In genomic region chrX:105463483-105463882, GRCh38 we compare ENCODE assay signal across 19 cellular contexts.
DNase-seq lines count a peak whose midpoint lies in the region.
"Had no signal": no experiment of that assay in that cellular context is flagged by ENCODE, and none has a peak within 500 bp of the region (broad histone marks: within the 10 kb centered on the region; RNA-seq: fewer than 3 reads in every experiment).

No MANE protein-coding gene starts in this region.

- H3K27me3 ChIP-seq in adipocyte (replicated peaks; ENCODE audit: control insufficient read depth, insufficient read depth, low read length): no peaks in the 10 kb centered on the region
- no peaks in the 10 kb centered on the region for H3K27me3 ChIP-seq in mesenchymal stem cell (ENCODE audit: control insufficient read depth in 1 of 2, insufficient read depth in 1 of 2, low read length in 2 of 2)

- no peak overlapping the region for H3K27ac Mint-ChIP-seq in activated CD4-positive, alpha-beta memory T cell treated with anti-CD3 and anti-CD28 coated beads, Interleukin-2, amount 10 ng/mL, durations not matched to agents 7 days and 5 days
- H3K27ac Mint-ChIP-seq: CD4-positive, alpha-beta T cell had no signal

- no peak overlapping the region for H2BK5ac ChIP-seq in mesenchymal stem cell (ENCODE audit: low read depth, low read length, poor library complexity, severe bottlenecking)

- no peak overlapping the region for H3K4me3 Mint-ChIP-seq in activated CD4-positive, alpha-beta memory T cell treated with anti-CD3 and anti-CD28 coated beads, Interleukin-2, amount 10 ng/mL, durations not matched to agents 7 days and 5 days
- H3K4me3 Mint-ChIP-seq: CD4-positive, alpha-beta T cell had no signal

- H3K9me3 ChIP-seq in adipocyte (ENCODE audit: control insufficient read depth, low read length) (no peaks in the 10 kb centered on the region), mesenchymal stem cell (ENCODE audit: control insufficient read depth, low read length) (no peaks in the 10 kb centered on the region)
- H3K9me3 ChIP-seq: Caco-2, HAP-1 had no signal

- H3K9ac ChIP-seq in adipocyte (ENCODE audit: low read length) (no peak overlapping the region), mesenchymal stem cell (ENCODE audit: low read length) (no peak overlapping the region)

- H3K4me1 Mint-ChIP-seq in activated CD4-positive, alpha-beta memory T cell treated with anti-CD3 and anti-CD28 coated beads, Interleukin-2, amount 10 ng/mL, durations not matched to agents 7 days and 5 days: no peaks in the 10 kb centered on the region

- H3K23ac ChIP-seq in mesenchymal stem cell (ENCODE audit: low read length in 2 of 2): no peak overlapping the region

- H2AFZ ChIP-seq in mesenchymal stem cell (ENCODE audit: low read depth, low read length): no peak overlapping the region

- H2BK120ac ChIP-seq in mesenchymal stem cell (ENCODE audit: low read depth, low read length): no peak overlapping the region

- H3K14ac ChIP-seq in mesenchymal stem cell (ENCODE audit: low read length in 2 of 2): no peak overlapping the region

- H3K4me2 ChIP-seq in mesenchymal stem cell (ENCODE audit: low read length, poor library complexity, severe bottlenecking): no peak overlapping the region

- peak overlapping the region; percentile 79 for H3K27ac ChIP-seq in epithelial cell of prostate
- no peak overlapping the region for H3K27ac ChIP-seq in mesenchymal stem cell (ENCODE audit: low read length, poor library complexity, severe bottlenecking)

- H3K36me3 ChIP-seq in adipocyte (ENCODE audit: control insufficient read depth, insufficient read depth, low read length, severe bottlenecking) (no peaks in the 10 kb centered on the region), mesenchymal stem cell (ENCODE audit: control insufficient read depth in 1 of 2, insufficient read depth in 2 of 2, low read depth in 1 of 2, low read length in 2 of 2) (no peaks in the 10 kb centered on the region)
- H3K36me3 ChIP-seq: HAP-1 had no signal

- no peaks in the 10 kb centered on the region for H3K27me3 Mint-ChIP-seq in activated CD4-positive, alpha-beta memory T cell treated with anti-CD3 and anti-CD28 coated beads, Interleukin-2, amount 10 ng/mL, durations not matched to agents 7 days and 5 days
- H3K27me3 Mint-ChIP-seq: CD4-positive, alpha-beta T cell had no signal

- no peaks in the 10 kb centered on the region for H3K9me3 Mint-ChIP-seq in activated CD4-positive, alpha-beta memory T cell treated with anti-CD3 and anti-CD28 coated beads, Interleukin-2, amount 10 ng/mL, durations not matched to agents 7 days and 5 days

- H4K91ac ChIP-seq in mesenchymal stem cell (ENCODE audit: low read length): no peak overlapping the region

- WGBS in mesenchymal stem cell: no CpG with 5 or more reads among the region's 3 CpGs

- no peak overlapping the region for H2BK15ac ChIP-seq in mesenchymal stem cell (ENCODE audit: low read depth, poor library complexity, severe bottlenecking)

- H4K8ac ChIP-seq in mesenchymal stem cell (ENCODE audit: low read length): no peak overlapping the region

- no peaks in the 10 kb centered on the region for H3K79me1 ChIP-seq in mesenchymal stem cell (replicated peaks; ENCODE audit: low read length, poor library complexity, severe bottlenecking)

- CTCF ChIA-PET in activated CD4-positive, alpha-beta memory T cell treated with anti-CD3 and anti-CD28 coated beads, Interleukin-2, amount 10 ng/mL, durations not matched to agents 7 days and 5 days (lab: Charles Lee): no interaction called here

- H3K4ac ChIP-seq in mesenchymal stem cell (ENCODE audit: low read depth in 1 of 2, low read length in 2 of 2): no peak overlapping the region

- H3K4me1 ChIP-seq in adipocyte (ENCODE audit: control insufficient read depth, insufficient read depth, low read length) (peaks cover 4% of the 10 kb centered on the region), mesenchymal stem cell (ENCODE audit: control insufficient read depth, insufficient read depth, low read depth, low read length) (no peaks in the 10 kb centered on the region)
- H3K4me1 ChIP-seq: Caco-2, HAP-1 had no signal

- no peak overlapping the region for H2BK12ac ChIP-seq in mesenchymal stem cell (ENCODE audit: low read length in 2 of 2)

- no peak overlapping the region for H3K18ac ChIP-seq in mesenchymal stem cell (ENCODE audit: low read depth in 1 of 2, low read length in 2 of 2)

- DNase-seq in H4 (ENCODE audit: low spot score) (peak; percentile 30), adipocyte (ENCODE audit: low read depth) (peak; percentile 46), epithelial cell of prostate (ENCODE audit: low read depth, low spot score) (peak; percentile 54), mesenchymal stem cell (peak; percentile 13), NCI-H2029 treated with DMSO at 0.1 percent for 48 hours (lab: John Stamatoyannopoulos, UW) (no peak), NCI-H510A (lab: John Stamatoyannopoulos, UW) (no peak)
- DNase-seq in activated CD4-positive, alpha-beta memory T cell treated with anti-CD3 and anti-CD28 coated beads, Interleukin-2, amount 10 ng/mL, durations not matched to agents 7 days and 5 days: no peak
- DNase-seq: Caco-2; CD4-positive, alpha-beta T cell; Kasumi-1; MM.1S; NCI-H1092; NCI-H1436 treated with DMSO at 0.1 percent for 48 hours; NCI-H2029; NCI-H2171 treated with DMSO at 0.1 percent for 48 hours; NCI-H748 treated with DMSO at 0.1 percent for 48 hours; RPMI8226; SIG-M5 had no signal

- H3K4me3 ChIP-seq in adipocyte (ENCODE audit: low read length): no peak overlapping the region
- H3K4me3 ChIP-seq in mesenchymal stem cell (ENCODE audit: insufficient read depth in 1 of 2, low read depth in 1 of 2, low read length in 2 of 2): no peak overlapping the region
- H3K4me3 ChIP-seq: HAP-1 had no signal

- H2AK5ac ChIP-seq in mesenchymal stem cell (ENCODE audit: low read length, severe bottlenecking): no peak overlapping the region

- no peaks in the 10 kb centered on the region for H3K36me3 Mint-ChIP-seq in activated CD4-positive, alpha-beta memory T cell treated with anti-CD3 and anti-CD28 coated beads, Interleukin-2, amount 10 ng/mL, durations not matched to agents 7 days and 5 days (ENCODE audit: low read depth)

- POLR2A ChIA-PET in activated CD4-positive, alpha-beta memory T cell treated with anti-CD3 and anti-CD28 coated beads, Interleukin-2, amount 10 ng/mL, durations not matched to agents 7 days and 5 days (lab: Charles Lee): no interaction called here

Comparison
In these comparisons a context has a peak if more than half of its experiments do, and no peak if none do; other contexts are left out.
1. DNase-seq: peak in H4 (single experiment), adipocyte (single experiment), epithelial cell of prostate (single experiment) and mesenchymal stem cell (single experiment); none in activated CD4-positive, alpha-beta memory T cell treated with anti-CD3 and anti-CD28 coated beads, Interleukin-2, amount 10 ng/mL, durations not matched to agents 7 days and 5 days (single experiment), NCI-H2029 treated with DMSO at 0.1 percent for 48 hours (single experiment) and NCI-H510A (single experiment).